Comparison of ENCODE assay signal across 1 cellular context in the genomic region with DNA sequence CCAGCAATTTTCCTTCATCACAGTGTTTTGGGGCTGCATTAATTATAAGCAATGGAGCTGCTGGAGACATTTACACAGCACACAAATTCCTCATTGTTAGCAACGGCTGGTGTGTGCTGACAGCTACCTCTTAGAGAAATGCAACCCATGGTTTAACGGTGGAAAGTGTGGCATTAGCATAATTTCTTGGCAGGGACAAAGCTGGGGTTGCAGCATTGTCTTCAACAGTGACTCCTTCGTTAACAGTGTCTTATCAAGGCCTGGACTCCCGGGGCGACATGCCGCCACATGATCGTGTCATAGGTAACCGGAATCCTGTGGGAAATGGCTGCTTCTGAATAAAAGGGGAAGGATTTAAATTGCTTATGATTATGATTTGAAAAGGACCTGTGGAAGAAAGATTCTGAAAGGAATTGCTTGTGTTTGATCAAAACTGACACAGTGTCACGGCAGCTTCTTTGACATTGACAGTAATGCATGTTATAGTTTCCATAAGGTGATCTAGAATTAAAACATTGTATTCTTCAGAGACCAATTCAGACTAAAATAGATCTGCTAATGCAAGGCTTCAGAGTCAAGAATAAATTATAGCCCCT.
TF ChIP-seq lines count a peak whose summit lies in the region.

No MANE protein-coding gene starts in this region.

TF ChIP-seq in HEK293, 187 proteins besides CTCF, POLR2A, EP300 and RAD21 (continued from another document and continues in another):
- TF ChIP-seq, protein P1, sequence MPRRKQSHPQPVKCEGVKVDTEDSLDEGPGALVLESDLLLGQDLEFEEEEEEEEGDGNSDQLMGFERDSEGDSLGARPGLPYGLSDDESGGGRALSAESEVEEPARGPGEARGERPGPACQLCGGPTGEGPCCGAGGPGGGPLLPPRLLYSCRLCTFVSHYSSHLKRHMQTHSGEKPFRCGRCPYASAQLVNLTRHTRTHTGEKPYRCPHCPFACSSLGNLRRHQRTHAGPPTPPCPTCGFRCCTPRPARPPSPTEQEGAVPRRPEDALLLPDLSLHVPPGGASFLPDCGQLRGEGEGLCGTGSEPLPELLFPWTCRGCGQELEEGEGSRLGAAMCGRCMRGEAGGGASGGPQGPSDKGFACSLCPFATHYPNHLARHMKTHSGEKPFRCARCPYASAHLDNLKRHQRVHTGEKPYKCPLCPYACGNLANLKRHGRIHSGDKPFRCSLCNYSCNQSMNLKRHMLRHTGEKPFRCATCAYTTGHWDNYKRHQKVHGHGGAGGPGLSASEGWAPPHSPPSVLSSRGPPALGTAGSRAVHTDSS (tag by site-specific recombination; IDR thresholded peaks at IDR 0.05), result no peak
- no peak for TF ChIP-seq ZNF501 (tag by site-specific recombination; IDR thresholded peaks at IDR 0.05)
- TF ChIP-seq ZFP41 (tag by site-specific recombination; IDR thresholded peaks at IDR 0.05; ENCODE audit: borderline replicate concordance), result no peak
- TF ChIP-seq ZNF341 (tag by site-specific recombination; IDR thresholded peaks at IDR 0.05; ENCODE audit: low read depth), result no peak
- no peak for TF ChIP-seq KLF9 (tag by site-specific recombination; IDR thresholded peaks at IDR 0.05; ENCODE audit: low read depth)
- TF ChIP-seq EGR2 (tag by site-specific recombination; IDR thresholded peaks at IDR 0.05; ENCODE audit: low read depth), result no peak
- no peak for TF ChIP-seq ZNF391 (tag by site-specific recombination; IDR thresholded peaks at IDR 0.05; ENCODE audit: borderline replicate concordance, low read depth)
- TF ChIP-seq ZNF654 (tag by site-specific recombination; IDR thresholded peaks at IDR 0.05; ENCODE audit: low read depth), result no peak
- peak; percentile 31; the same call in 1 of the 2 replicates for TF ChIP-seq ZNF366 (tag by site-specific recombination; conservative IDR thresholded peaks at IDR 0.05)
- TF ChIP-seq FEZF1 (tag by site-specific recombination; IDR thresholded peaks at IDR 0.05), result peak; percentile 66
- peak; percentile 57; the same call in 1 of the 2 replicates for TF ChIP-seq ZEB2 (tag by site-specific recombination; IDR thresholded peaks at IDR 0.05)
- TF ChIP-seq ZNF600 (tag by site-specific recombination; IDR thresholded peaks at IDR 0.05), result peak; percentile 60; the same call in 1 of the 2 replicates
- TF ChIP-seq GLIS1 (tag by site-specific recombination; IDR thresholded peaks at IDR 0.05), result peak; percentile 68
- no peak for TF ChIP-seq HOXA7 (CRISPR knock-in tag; IDR thresholded peaks at IDR 0.05; ENCODE audit: borderline replicate concordance)
- no peak for TF ChIP-seq ZNF560 (tag by site-specific recombination; IDR thresholded peaks at IDR 0.05; ENCODE audit: borderline replicate concordance)
- TF ChIP-seq ZSCAN16 (tag by site-specific recombination; IDR thresholded peaks at IDR 0.05), result no peak
- no peak for TF ChIP-seq SETDB1 (IDR thresholded peaks at IDR 0.05; ENCODE audit: insufficient read length, low read length)
- no peak for TF ChIP-seq ZNF239 (tag by site-specific recombination; IDR thresholded peaks at IDR 0.05)
- TF ChIP-seq ZNF596 (tag by site-specific recombination; IDR thresholded peaks at IDR 0.05), result no peak
- peak; percentile 57; the same call in 1 of the 2 replicates for TF ChIP-seq TRIM28 (IDR thresholded peaks at IDR 0.05; ENCODE audit: borderline replicate concordance, low read length)
- no peak for TF ChIP-seq ZNF423 (tag by site-specific recombination; IDR thresholded peaks at IDR 0.05)
- TF ChIP-seq, protein P2, sequence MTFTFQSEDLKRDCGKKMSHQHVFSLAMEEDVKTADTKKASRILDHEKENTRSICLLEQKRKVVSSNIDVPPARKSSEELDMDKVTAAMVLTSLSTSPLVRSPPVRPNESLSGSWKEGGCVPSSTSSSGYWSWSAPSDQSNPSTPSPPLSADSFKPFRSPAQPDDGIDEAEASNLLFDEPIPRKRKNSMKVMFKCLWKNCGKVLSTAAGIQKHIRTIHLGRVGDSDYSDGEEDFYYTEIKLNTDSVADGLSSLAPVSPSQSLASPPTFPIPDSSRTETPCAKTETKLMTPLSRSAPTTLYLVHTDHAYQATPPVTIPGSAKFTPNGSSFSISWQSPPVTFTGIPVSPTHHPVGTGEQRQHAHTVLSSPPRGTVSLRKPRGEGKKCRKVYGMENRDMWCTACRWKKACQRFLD (tag by site-specific recombination; IDR thresholded peaks at IDR 0.05), result no peak
- TF ChIP-seq ZNF221 (tag by site-specific recombination; IDR thresholded peaks at IDR 0.05; ENCODE audit: borderline replicate concordance), result no peak
- TF ChIP-seq PRDM1 (tag by site-specific recombination; IDR thresholded peaks at IDR 0.05), result no peak
- no peak for TF ChIP-seq ZNF76 (tag by site-specific recombination; IDR thresholded peaks at IDR 0.05; ENCODE audit: borderline replicate concordance, low read depth)
- no peak for TF ChIP-seq ZNF571 (tag by site-specific recombination; IDR thresholded peaks at IDR 0.05)
- TF ChIP-seq, protein P3, sequence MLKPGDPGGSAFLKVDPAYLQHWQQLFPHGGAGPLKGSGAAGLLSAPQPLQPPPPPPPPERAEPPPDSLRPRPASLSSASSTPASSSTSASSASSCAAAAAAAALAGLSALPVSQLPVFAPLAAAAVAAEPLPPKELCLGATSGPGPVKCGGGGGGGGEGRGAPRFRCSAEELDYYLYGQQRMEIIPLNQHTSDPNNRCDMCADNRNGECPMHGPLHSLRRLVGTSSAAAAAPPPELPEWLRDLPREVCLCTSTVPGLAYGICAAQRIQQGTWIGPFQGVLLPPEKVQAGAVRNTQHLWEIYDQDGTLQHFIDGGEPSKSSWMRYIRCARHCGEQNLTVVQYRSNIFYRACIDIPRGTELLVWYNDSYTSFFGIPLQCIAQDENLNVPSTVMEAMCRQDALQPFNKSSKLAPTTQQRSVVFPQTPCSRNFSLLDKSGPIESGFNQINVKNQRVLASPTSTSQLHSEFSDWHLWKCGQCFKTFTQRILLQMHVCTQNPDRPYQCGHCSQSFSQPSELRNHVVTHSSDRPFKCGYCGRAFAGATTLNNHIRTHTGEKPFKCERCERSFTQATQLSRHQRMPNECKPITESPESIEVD (tag by site-specific recombination; IDR thresholded peaks at IDR 0.05), result peak; percentile 63; the same call in 1 of the 2 replicates
- no peak for TF ChIP-seq ZNF677 (tag by site-specific recombination; IDR thresholded peaks at IDR 0.05)
- TF ChIP-seq, protein P4, sequence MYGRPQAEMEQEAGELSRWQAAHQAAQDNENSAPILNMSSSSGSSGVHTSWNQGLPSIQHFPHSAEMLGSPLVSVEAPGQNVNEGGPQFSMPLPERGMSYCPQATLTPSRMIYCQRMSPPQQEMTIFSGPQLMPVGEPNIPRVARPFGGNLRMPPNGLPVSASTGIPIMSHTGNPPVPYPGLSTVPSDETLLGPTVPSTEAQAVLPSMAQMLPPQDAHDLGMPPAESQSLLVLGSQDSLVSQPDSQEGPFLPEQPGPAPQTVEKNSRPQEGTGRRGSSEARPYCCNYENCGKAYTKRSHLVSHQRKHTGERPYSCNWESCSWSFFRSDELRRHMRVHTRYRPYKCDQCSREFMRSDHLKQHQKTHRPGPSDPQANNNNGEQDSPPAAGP (tag by site-specific recombination; IDR thresholded peaks at IDR 0.05), result no peak
- 0 out of 2 replicates have a peak, but pooled peaks have one; percentile 7 for TF ChIP-seq ZNF335 (tag by site-specific recombination; conservative IDR thresholded peaks at IDR 0.05)
- TF ChIP-seq, protein P5, sequence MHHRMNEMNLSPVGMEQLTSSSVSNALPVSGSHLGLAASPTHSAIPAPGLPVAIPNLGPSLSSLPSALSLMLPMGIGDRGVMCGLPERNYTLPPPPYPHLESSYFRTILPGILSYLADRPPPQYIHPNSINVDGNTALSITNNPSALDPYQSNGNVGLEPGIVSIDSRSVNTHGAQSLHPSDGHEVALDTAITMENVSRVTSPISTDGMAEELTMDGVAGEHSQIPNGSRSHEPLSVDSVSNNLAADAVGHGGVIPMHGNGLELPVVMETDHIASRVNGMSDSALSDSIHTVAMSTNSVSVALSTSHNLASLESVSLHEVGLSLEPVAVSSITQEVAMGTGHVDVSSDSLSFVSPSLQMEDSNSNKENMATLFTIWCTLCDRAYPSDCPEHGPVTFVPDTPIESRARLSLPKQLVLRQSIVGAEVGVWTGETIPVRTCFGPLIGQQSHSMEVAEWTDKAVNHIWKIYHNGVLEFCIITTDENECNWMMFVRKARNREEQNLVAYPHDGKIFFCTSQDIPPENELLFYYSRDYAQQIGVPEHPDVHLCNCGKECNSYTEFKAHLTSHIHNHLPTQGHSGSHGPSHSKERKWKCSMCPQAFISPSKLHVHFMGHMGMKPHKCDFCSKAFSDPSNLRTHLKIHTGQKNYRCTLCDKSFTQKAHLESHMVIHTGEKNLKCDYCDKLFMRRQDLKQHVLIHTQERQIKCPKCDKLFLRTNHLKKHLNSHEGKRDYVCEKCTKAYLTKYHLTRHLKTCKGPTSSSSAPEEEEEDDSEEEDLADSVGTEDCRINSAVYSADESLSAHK (tag by site-specific recombination; IDR thresholded peaks at IDR 0.05), result peak; percentile 58
- no peak for TF ChIP-seq ZNF701 (tag by site-specific recombination; IDR thresholded peaks at IDR 0.05)
- TF ChIP-seq, protein P6, sequence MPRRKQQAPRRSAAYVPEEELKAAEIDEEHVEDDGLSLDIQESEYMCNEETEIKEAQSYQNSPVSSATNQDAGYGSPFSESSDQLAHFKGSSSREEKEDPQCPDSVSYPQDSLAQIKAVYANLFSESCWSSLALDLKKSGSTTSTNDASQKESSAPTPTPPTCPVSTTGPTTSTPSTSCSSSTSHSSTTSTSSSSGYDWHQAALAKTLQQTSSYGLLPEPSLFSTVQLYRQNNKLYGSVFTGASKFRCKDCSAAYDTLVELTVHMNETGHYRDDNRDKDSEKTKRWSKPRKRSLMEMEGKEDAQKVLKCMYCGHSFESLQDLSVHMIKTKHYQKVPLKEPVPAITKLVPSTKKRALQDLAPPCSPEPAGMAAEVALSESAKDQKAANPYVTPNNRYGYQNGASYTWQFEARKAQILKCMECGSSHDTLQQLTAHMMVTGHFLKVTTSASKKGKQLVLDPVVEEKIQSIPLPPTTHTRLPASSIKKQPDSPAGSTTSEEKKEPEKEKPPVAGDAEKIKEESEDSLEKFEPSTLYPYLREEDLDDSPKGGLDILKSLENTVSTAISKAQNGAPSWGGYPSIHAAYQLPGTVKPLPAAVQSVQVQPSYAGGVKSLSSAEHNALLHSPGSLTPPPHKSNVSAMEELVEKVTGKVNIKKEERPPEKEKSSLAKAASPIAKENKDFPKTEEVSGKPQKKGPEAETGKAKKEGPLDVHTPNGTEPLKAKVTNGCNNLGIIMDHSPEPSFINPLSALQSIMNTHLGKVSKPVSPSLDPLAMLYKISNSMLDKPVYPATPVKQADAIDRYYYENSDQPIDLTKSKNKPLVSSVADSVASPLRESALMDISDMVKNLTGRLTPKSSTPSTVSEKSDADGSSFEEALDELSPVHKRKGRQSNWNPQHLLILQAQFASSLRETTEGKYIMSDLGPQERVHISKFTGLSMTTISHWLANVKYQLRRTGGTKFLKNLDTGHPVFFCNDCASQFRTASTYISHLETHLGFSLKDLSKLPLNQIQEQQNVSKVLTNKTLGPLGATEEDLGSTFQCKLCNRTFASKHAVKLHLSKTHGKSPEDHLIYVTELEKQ (tag by site-specific recombination; IDR thresholded peaks at IDR 0.05; ENCODE audit: borderline replicate concordance), result no peak
- peak; percentile 87 for TF ChIP-seq SP7 (tag by site-specific recombination; IDR thresholded peaks at IDR 0.05)
- TF ChIP-seq, protein P7, sequence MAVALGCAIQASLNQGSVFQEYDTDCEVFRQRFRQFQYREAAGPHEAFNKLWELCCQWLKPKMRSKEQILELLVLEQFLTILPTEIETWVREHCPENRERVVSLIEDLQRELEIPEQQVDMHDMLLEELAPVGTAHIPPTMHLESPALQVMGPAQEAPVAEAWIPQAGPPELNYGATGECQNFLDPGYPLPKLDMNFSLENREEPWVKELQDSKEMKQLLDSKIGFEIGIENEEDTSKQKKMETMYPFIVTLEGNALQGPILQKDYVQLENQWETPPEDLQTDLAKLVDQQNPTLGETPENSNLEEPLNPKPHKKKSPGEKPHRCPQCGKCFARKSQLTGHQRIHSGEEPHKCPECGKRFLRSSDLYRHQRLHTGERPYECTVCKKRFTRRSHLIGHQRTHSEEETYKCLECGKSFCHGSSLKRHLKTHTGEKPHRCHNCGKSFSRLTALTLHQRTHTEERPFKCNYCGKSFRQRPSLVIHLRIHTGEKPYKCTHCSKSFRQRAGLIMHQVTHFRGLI (tag by site-specific recombination; IDR thresholded peaks at IDR 0.05), result no peak
- peak; percentile 66; the same call in 1 of the 2 replicates for TF ChIP-seq ZNF324 (tag by site-specific recombination; IDR thresholded peaks at IDR 0.05)
- TF ChIP-seq, protein P8, sequence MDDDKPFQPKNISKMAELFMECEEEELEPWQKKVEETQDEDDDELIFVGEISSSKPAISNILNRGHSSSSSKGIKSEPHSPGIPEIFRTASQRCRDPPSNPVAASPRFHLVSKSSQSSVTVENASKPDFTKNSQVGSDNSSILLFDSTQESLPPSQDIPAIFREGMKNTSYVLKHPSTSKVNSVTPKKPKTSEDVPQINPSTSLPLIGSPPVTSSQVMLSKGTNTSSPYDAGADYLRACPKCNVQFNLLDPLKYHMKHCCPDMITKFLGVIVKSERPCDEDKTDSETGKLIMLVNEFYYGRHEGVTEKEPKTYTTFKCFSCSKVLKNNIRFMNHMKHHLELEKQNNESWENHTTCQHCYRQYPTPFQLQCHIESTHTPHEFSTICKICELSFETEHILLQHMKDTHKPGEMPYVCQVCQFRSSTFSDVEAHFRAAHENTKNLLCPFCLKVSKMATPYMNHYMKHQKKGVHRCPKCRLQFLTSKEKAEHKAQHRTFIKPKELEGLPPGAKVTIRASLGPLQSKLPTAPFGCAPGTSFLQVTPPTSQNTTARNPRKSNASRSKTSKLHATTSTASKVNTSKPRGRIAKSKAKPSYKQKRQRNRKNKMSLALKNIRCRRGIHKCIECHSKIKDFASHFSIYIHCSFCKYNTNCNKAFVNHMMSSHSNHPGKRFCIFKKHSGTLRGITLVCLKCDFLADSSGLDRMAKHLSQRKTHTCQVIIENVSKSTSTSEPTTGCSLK (tag by site-specific recombination; IDR thresholded peaks at IDR 0.05), result no peak
- TF ChIP-seq ZNF416 (tag by site-specific recombination; IDR thresholded peaks at IDR 0.05), result no peak
- peak; percentile 22; the same call in 1 of the 2 replicates for TF ChIP-seq ZBTB20 (tag by site-specific recombination; IDR thresholded peaks at IDR 0.05)
- no peak for TF ChIP-seq ZBTB8A (tag by site-specific recombination; IDR thresholded peaks at IDR 0.05)
- no peak for TF ChIP-seq ZNF837 (tag by site-specific recombination; IDR thresholded peaks at IDR 0.05)
- TF ChIP-seq, protein P9, sequence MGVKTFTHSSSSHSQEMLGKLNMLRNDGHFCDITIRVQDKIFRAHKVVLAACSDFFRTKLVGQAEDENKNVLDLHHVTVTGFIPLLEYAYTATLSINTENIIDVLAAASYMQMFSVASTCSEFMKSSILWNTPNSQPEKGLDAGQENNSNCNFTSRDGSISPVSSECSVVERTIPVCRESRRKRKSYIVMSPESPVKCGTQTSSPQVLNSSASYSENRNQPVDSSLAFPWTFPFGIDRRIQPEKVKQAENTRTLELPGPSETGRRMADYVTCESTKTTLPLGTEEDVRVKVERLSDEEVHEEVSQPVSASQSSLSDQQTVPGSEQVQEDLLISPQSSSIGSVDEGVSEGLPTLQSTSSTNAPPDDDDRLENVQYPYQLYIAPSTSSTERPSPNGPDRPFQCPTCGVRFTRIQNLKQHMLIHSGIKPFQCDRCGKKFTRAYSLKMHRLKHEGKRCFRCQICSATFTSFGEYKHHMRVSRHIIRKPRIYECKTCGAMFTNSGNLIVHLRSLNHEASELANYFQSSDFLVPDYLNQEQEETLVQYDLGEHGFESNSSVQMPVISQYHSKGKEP (tag by site-specific recombination; IDR thresholded peaks at IDR 0.05), result peak; percentile 99
